21 cellular contexts compared by ENCODE assay signal in genomic region chr6:145689529-145689928, GRCh38. TPM values are rescaled to one million over a fixed set of nuclear protein-coding genes. Genes with fewer than 3 reads are reported as not detected.
DNase-seq lines count a peak whose midpoint lies in the region; ATAC-seq and TF ChIP-seq lines count a peak whose summit lies in the region.
"Had no signal": no experiment of that assay in that cellular context is flagged by ENCODE, and none has a peak within 500 bp of the region (broad histone marks: within the 10 kb centered on the region; RNA-seq: fewer than 3 reads in every experiment).

No MANE protein-coding gene starts in this region.

- no peak overlapping the region for H3K4me3 Mint-ChIP-seq in stimulated activated memory B cell treated with anti-CD40 and anti-IgM and Interleukin-4, amounts not matched to agents 10 μg/mL and 1 μg/mL and 100 μg/mL, for 72 hours
- H3K4me3 Mint-ChIP-seq: CD14-positive monocyte; CD4-positive, alpha-beta memory T cell; CD4-positive, CD25-positive, alpha-beta regulatory T cell; CD8-positive, alpha-beta memory T cell had no signal

- TF ChIP-seq CTCF in IMR-90 (conservative IDR thresholded peaks at IDR 0.05; ENCODE audit: low read depth, low read length) = no peak

- H3K79me1 ChIP-seq in IMR-90 (ENCODE audit: low read depth in 1 of 2, low read length in 2 of 2) (peaks cover 0 to 4% of the 10 kb centered on the region in 2 experiments; a peak in 1 of 4 replicates), mesenchymal stem cell (replicated peaks; ENCODE audit: low read length, poor library complexity, severe bottlenecking) (peaks cover 2% of the 10 kb centered on the region)

- H3K18ac ChIP-seq in IMR-90 (ENCODE audit: low read depth, low read length) (peak overlapping the region; percentile 74; the same call in 1 of the 2 replicates), mesenchymal stem cell (ENCODE audit: low read depth in 1 of 2, low read length in 2 of 2) (peak overlapping the region in 1 of 2 experiments; percentile 57)

- H2BK5ac ChIP-seq in IMR-90 (ENCODE audit: low read depth, low read length, poor library complexity, severe bottlenecking) (no peak overlapping the region), mesenchymal stem cell (ENCODE audit: low read depth, low read length, poor library complexity, severe bottlenecking) (no peak overlapping the region)

- intact Hi-C loops in IMR-90 (cut with micrococcal nuclease) = no loop called here

- no peak overlapping the region for H3K4me2 ChIP-seq in IMR-90 (ENCODE audit: low read depth, low read length)
- H3K4me2 ChIP-seq in mesenchymal stem cell (ENCODE audit: low read length, poor library complexity, severe bottlenecking) = no peak overlapping the region
- H3K4me2 ChIP-seq: BLaER1 had no signal

- no peak for TF ChIP-seq RAD21 in IMR-90 (IDR thresholded peaks at IDR 0.05; ENCODE audit: low read length)

- H3K4ac ChIP-seq in IMR-90 (ENCODE audit: low read depth, low read length) = peak overlapping the region; percentile 55
- H3K4ac ChIP-seq in mesenchymal stem cell (ENCODE audit: low read depth in 1 of 2, low read length in 2 of 2) = peak overlapping the region in 1 of 2 experiments; percentile 37

- H4K5ac ChIP-seq in IMR-90 (ENCODE audit: low read depth, low read length) = peak overlapping the region; percentile 34; the same call in 1 of the 2 replicates

- H3K4me1 ChIP-seq in IMR-90 (ENCODE audit: control insufficient read depth, insufficient read depth, low read length) = peaks cover 6% of the 10 kb centered on the region
- H3K4me1 ChIP-seq in mesenchymal stem cell (ENCODE audit: control insufficient read depth, insufficient read depth, low read depth, low read length) = no peaks in the 10 kb centered on the region
- H3K4me1 ChIP-seq: BE2C had no signal

- DNase-seq in IMR-90 (no peak), mesenchymal stem cell (no peak), DMS79 (lab: John Stamatoyannopoulos, UW) (no peak), substantia nigra (lab: John Stamatoyannopoulos, UW) (no peak), AML-193 (lab: John Stamatoyannopoulos, UW) (no peak)
- DNase-seq: 8988T; BE2C; C1 segment of cervical spinal cord; CD4-positive, alpha-beta memory T cell; CD4-positive, CD25-positive, alpha-beta regulatory T cell; CD8-positive, alpha-beta memory T cell; COR-L47; DMS 273 treated with DMSO at 0.1 percent for 48 hours; DMS153; DMS53; DMS79 treated with DMSO at 0.1 percent for 48 hours; GF-D8 had no signal

- H3K9ac ChIP-seq in IMR-90 (ENCODE audit: low read depth, low read length) = no peak overlapping the region
- no peak overlapping the region for H3K9ac ChIP-seq in mesenchymal stem cell (ENCODE audit: low read length)
- H3K9ac ChIP-seq: BLaER1 had no signal

- TF ChIP-seq POLR2A in IMR-90 (IDR thresholded peaks at IDR 0.05; ENCODE audit: low read depth, low read length) = no peak

- no TSS peak for BruUV-seq in IMR-90 (replicated peaks; lab: Mats Ljungman, UMichigan)

- peak overlapping the region; percentile 32 for H4K91ac ChIP-seq in IMR-90 (ENCODE audit: insufficient read depth, low read depth, low read length)
- no peak overlapping the region for H4K91ac ChIP-seq in mesenchymal stem cell (ENCODE audit: low read length)

- ATAC-seq in IMR-90 (ENCODE audit: low read depth) = no peak
- ATAC-seq in stimulated activated memory B cell treated with anti-CD40 and anti-IgM and Interleukin-4, amounts not matched to agents 10 μg/mL and 1 μg/mL and 100 μg/mL, for 72 hours = peak; percentile 45
- no peak for ATAC-seq in HG03045 (IDR thresholded peaks at IDR 0.05; ENCODE audit: unreplicated experiment)

- no CpG with 5 or more reads among the region's 2 CpGs for WGBS in IMR-90 (ENCODE audit: extremely low coverage in 2 of 2, insufficient read length in 1 of 2), 2 experiments
- 95% methylated on average over 2 of the region's 2 CpGs for WGBS in mesenchymal stem cell

- H4K8ac ChIP-seq in IMR-90 (ENCODE audit: low read depth in 2 of 2, low read length in 2 of 2) (peak overlapping the region in 1 of 2 experiments; percentile 51; a peak in 1 of 4 replicates), mesenchymal stem cell (ENCODE audit: low read length) (no peak overlapping the region)

- H3K27ac Mint-ChIP-seq in stimulated activated memory B cell treated with anti-CD40 and anti-IgM and Interleukin-4, amounts not matched to agents 10 μg/mL and 1 μg/mL and 100 μg/mL, for 72 hours = no peak overlapping the region
- H3K27ac Mint-ChIP-seq: CD14-positive monocyte; CD4-positive, alpha-beta memory T cell; CD4-positive, CD25-positive, alpha-beta regulatory T cell; CD8-positive, alpha-beta memory T cell had no signal

- H3K56ac ChIP-seq in IMR-90 (ENCODE audit: extremely low read depth, insufficient read depth, low read length) = no peak overlapping the region

- no peaks in the 10 kb centered on the region for H3K9me1 ChIP-seq in IMR-90 (ENCODE audit: insufficient read depth, low read length)

- H3K9me3 ChIP-seq in IMR-90 (ENCODE audit: control insufficient read depth, insufficient read depth, low read length) = no peaks in the 10 kb centered on the region
- no peaks in the 10 kb centered on the region for H3K9me3 ChIP-seq in mesenchymal stem cell (ENCODE audit: control insufficient read depth, low read length)
- H3K9me3 ChIP-seq: BE2C had no signal

- H2BK12ac ChIP-seq in mesenchymal stem cell (ENCODE audit: low read length in 2 of 2) = peak overlapping the region in 1 of 2 experiments; percentile 63

- H3K27ac ChIP-seq in IMR-90 (ENCODE audit: insufficient read depth, low read length) (no peak overlapping the region), mesenchymal stem cell (ENCODE audit: low read length, poor library complexity, severe bottlenecking) (no peak overlapping the region), substantia nigra (ENCODE audit: low read depth, low read length, poor library complexity, severe bottlenecking) (no peak overlapping the region)
- H3K27ac ChIP-seq: BLaER1 had no signal

- no peak overlapping the region for H3K4me3 ChIP-seq in IMR-90 (ENCODE audit: insufficient read depth, low read depth, low read length)
- H3K4me3 ChIP-seq in mesenchymal stem cell (ENCODE audit: insufficient read depth in 1 of 2, low read depth in 1 of 2, low read length in 2 of 2) = no peak overlapping the region
- H3K4me3 ChIP-seq: BLaER1 had no signal

- no peak overlapping the region for H2BK120ac ChIP-seq in IMR-90 (ENCODE audit: low read depth, low read length)
- no peak overlapping the region for H2BK120ac ChIP-seq in mesenchymal stem cell (ENCODE audit: low read depth, low read length)

- H3K27me3 ChIP-seq in IMR-90 (ENCODE audit: control insufficient read depth, insufficient read depth, low read length) = no peaks in the 10 kb centered on the region
- no peaks in the 10 kb centered on the region for H3K27me3 ChIP-seq in mesenchymal stem cell (ENCODE audit: control insufficient read depth in 1 of 2, insufficient read depth in 1 of 2, low read length in 2 of 2)
- H3K27me3 ChIP-seq: BE2C, BLaER1 had no signal

- no peaks in the 10 kb centered on the region for H4K20me1 ChIP-seq in IMR-90 (ENCODE audit: insufficient read depth, low read length)
- H4K20me1 ChIP-seq: BLaER1 had no signal

- H3K23ac ChIP-seq in IMR-90 (ENCODE audit: low read depth, low read length) (no peak overlapping the region), mesenchymal stem cell (ENCODE audit: low read length in 2 of 2) (no peak overlapping the region)

- H3K27me3 Mint-ChIP-seq in stimulated activated memory B cell treated with anti-CD40 and anti-IgM and Interleukin-4, amounts not matched to agents 10 μg/mL and 1 μg/mL and 100 μg/mL, for 72 hours = no peaks in the 10 kb centered on the region
- H3K27me3 Mint-ChIP-seq: CD4-positive, alpha-beta memory T cell; CD4-positive, CD25-positive, alpha-beta regulatory T cell had no signal

- CTCF ChIA-PET in IMR-90 (lab: Yijun Ruan, JAX) = no interaction called here

- H3K4me1 Mint-ChIP-seq in stimulated activated memory B cell treated with anti-CD40 and anti-IgM and Interleukin-4, amounts not matched to agents 10 μg/mL and 1 μg/mL and 100 μg/mL, for 72 hours = peaks cover 17% of the 10 kb centered on the region
- H3K4me1 Mint-ChIP-seq: CD14-positive monocyte; CD8-positive, alpha-beta memory T cell had no signal

- in situ Hi-C loops in IMR-90 (cut with MboI; ENCODE audit: low sequenced_read_pairs) = no loop called here

- H3K9me3 Mint-ChIP-seq in stimulated activated memory B cell treated with anti-CD40 and anti-IgM and Interleukin-4, amounts not matched to agents 10 μg/mL and 1 μg/mL and 100 μg/mL, for 72 hours = peaks cover 2% of the 10 kb centered on the region

- peaks cover 44% of the 10 kb centered on the region for H3K36me3 Mint-ChIP-seq in stimulated activated memory B cell treated with anti-CD40 and anti-IgM and Interleukin-4, amounts not matched to agents 10 μg/mL and 1 μg/mL and 100 μg/mL, for 72 hours

- no peak overlapping the region for H2AK9ac ChIP-seq in IMR-90 (replicated peaks; ENCODE audit: low read depth, low read length, poor library complexity)

- dilution Hi-C loops in IMR-90 (cut with HindIII; ENCODE audit: low sequenced_read_pairs, unreplicated experiment) = no loop called here

- H2AFZ ChIP-seq in IMR-90 (replicated peaks; ENCODE audit: low read length, poor library complexity) (no peak overlapping the region), mesenchymal stem cell (ENCODE audit: low read depth, low read length) (peak overlapping the region; percentile 5)

- H3K14ac ChIP-seq in IMR-90 (replicated peaks; ENCODE audit: low read depth, low read length) = 0 out of 2 replicates have a peak overlapping the region, but pooled peaks have one; percentile 13
- H3K14ac ChIP-seq in mesenchymal stem cell (ENCODE audit: low read length in 2 of 2) = no peak overlapping the region

- H2BK15ac ChIP-seq in IMR-90 (ENCODE audit: low read depth, low read length) = peak overlapping the region; percentile 29; the same call in 1 of the 3 replicates
- no peak overlapping the region for H2BK15ac ChIP-seq in mesenchymal stem cell (ENCODE audit: low read depth, poor library complexity, severe bottlenecking)

- H2BK20ac ChIP-seq in IMR-90 (ENCODE audit: low read depth, low read length) = peak overlapping the region; percentile 46; the same call in 1 of the 2 replicates

- POLR2A ChIA-PET in IMR-90 (lab: Charles Lee; ENCODE audit: unreplicated experiment) = no interaction called here

- H3K36me3 ChIP-seq in IMR-90 (ENCODE audit: control insufficient read depth, insufficient read depth, low read length) (no peaks in the 10 kb centered on the region), mesenchymal stem cell (ENCODE audit: control insufficient read depth in 1 of 2, insufficient read depth in 2 of 2, low read depth in 1 of 2, low read length in 2 of 2) (no peaks in the 10 kb centered on the region)
- H3K36me3 ChIP-seq: BE2C, BLaER1 had no signal

- H2AK5ac ChIP-seq in IMR-90 (ENCODE audit: low read depth, low read length) (peak overlapping the region; percentile 85), mesenchymal stem cell (ENCODE audit: low read length, severe bottlenecking) (no peak overlapping the region)

TF ChIP-seq in IMR-90, 13 proteins besides CTCF, POLR2A, EP300 and RAD21 (continues in another document):
- no peak for TF ChIP-seq MXI1 (IDR thresholded peaks at IDR 0.05; ENCODE audit: borderline replicate concordance, low read depth, low read length)

RNA-seq across cellular contexts. Expression of gene EPM2A, which starts 45.8 kb away (rescaled TPM):
- 3.9 and 4.5 TPM in 2 replicates for total RNA-seq in IMR-90 (2012; rRNA removed)
- 2.1 and 2.4 TPM in 2 replicates for polyA plus RNA-seq in IMR-90 (2012; rRNA removed)
- 0.89 and 1.8 TPM in 2 replicates for polyA plus RNA-seq in IMR-90 (2012; cell fraction: cytosol; rRNA removed)
- 2.6 and 3.3 TPM in 2 replicates for polyA plus RNA-seq in IMR-90 (2012; cell fraction: nucleus; rRNA removed; ENCODE audit: low replicate concordance)
- polyA plus RNA-seq in mesenchymal stem cell (2013, experiment 1 of 2) = 2.3 TPM
- 2.8 TPM for polyA plus RNA-seq in mesenchymal stem cell (2013, experiment 2 of 2)
